ENCODE assay signal across 24 cellular contexts in the genomic region with DNA sequence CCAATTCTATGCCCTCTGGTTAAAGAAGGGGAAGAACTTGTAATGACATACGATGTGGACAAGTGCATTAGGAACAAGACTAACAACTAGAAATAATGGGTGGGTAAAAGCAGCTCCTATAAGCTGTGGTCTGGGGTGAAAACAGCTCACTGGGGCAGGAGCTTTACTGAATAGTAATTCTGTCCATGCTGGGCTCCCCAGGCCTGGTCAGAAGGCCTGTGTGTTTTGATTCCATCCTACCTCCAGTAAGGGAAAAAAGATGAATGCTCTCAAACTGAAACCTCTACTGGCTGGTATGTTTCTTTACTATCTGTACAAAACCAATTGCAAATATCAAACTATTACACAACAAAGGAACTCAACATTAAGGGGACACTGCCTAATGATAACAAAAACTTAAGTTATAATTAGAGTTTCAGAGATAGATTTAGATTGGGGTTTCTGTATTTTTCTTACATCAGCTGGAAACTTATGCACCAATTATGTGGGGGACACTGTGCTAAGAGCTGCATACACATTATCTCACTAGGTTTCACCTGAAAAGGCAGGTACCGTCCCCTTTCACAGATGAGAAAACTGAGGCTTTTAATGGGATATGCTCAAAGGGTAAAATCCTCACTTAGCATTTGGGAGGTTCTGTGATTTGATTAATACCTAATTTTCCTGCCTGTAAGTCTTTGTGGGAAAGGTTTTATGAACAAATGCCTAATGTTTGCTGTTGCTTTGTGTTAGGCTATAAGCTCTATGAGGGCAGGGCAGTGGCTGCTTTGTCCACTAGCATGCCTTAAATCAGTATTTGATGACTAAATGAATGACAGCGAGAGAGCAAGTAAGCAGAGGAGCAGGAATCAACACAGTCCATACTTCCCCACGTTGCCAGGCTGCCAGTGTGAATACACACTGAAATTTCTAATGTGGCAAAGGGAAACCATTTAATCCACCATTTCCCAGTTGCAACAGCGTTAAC. TPM values are rescaled to one million over a fixed set of nuclear protein-coding genes. Genes with fewer than 3 reads are reported as not detected.
DNase-seq lines count a peak whose midpoint lies in the region; ATAC-seq, FAIRE-seq and TF ChIP-seq lines count a peak whose summit lies in the region.
"Had no signal": no experiment of that assay in that cellular context is flagged by ENCODE, and none has a peak within 500 bp of the region (broad histone marks: within the 10 kb centered on the region; RNA-seq: fewer than 3 reads in every experiment).

No MANE protein-coding gene starts in this region.

- no peak overlapping the region for H3K4me2 ChIP-seq in DND-41 (ENCODE audit: insufficient read depth, low read length)

- intact Hi-C loops in Panc1 (cut with micrococcal nuclease; ENCODE audit: unreplicated experiment): no loop called here
- intact Hi-C loops in breast epithelium (cut with DNase I; ENCODE audit: low total_unique reads): loop anchor here (1.0 kb wide), 1 partner anchor 25 kb away; no protein-coding TSS in a partner anchor

- POLR2A ChIA-PET in Panc1 (lab: Charles Lee): interaction anchor here (0.6 kb wide), 1 partner anchor 29 kb away, joined by 3 read pairs; no protein-coding TSS in a partner anchor

- H3K9ac ChIP-seq in DND-41 (ENCODE audit: low read depth, low read length): no peak overlapping the region

- H4K20me1 ChIP-seq in DND-41 (ENCODE audit: insufficient read depth, low read length): no peaks in the 10 kb centered on the region

- ATAC-seq in DND-41 (ENCODE audit: insufficient read depth, low read depth) (no peak), Panc1 (0 out of 2 replicates have a peak, but pooled peaks have one; percentile 38), HG03460 (IDR thresholded peaks at IDR 0.05; ENCODE audit: unreplicated experiment) (no peak)
- ATAC-seq: HCT116; naive thymus-derived CD4-positive, alpha-beta T cell had no signal

- peak overlapping the region; percentile 8; the same call in 1 of the 2 replicates for H2AFZ ChIP-seq in DND-41 (ENCODE audit: low read depth, low read length)

- H3K79me2 ChIP-seq in DND-41 (ENCODE audit: insufficient read depth, low read length): no peaks in the 10 kb centered on the region

- no peak for DNase-seq in DND-41
- DNase-seq in GM19239 (ENCODE audit: insufficient read length, low spot score): no peak
- DNase-seq in Panc1 (ENCODE audit: low read depth, low spot score): no peak
- DNase-seq in breast epithelium (ENCODE audit: low spot score in 2 of 2): no peak
- no peak for DNase-seq in brain microvascular endothelial cell
- no peak for DNase-seq in GOT3 (lab: John Stamatoyannopoulos, UW)
- DNase-seq: activated CD4-positive, alpha-beta T cell treated with anti-CD3 and anti-CD28 coated beads for 48 hours; amygdala; DMS 273 treated with DMSO at 0.1 percent for 48 hours; effector CD4-positive, alpha-beta T cell; esophagus squamous epithelium; GDM1; KBM-7; kidney glomerular epithelial cell; naive thymus-derived CD4-positive, alpha-beta T cell; NCI-H2227 treated with DMSO at 0.1 percent for 48 hours; NCI-H82; stimulated activated CD4-positive, alpha-beta T cell treated with anti-CD3 and anti-CD28 coated beads, Interleukin-1b, Interleukin-23, amount 100 ng/mL, for 48 hours; stimulated activated naive CD4-positive, alpha-beta T cell; trophoblast cell had no signal

- H3K4me1 ChIP-seq in DND-41 (ENCODE audit: insufficient read depth, low read length): no peaks in the 10 kb centered on the region
- H3K4me1 ChIP-seq in Panc1 (ENCODE audit: control insufficient read depth, insufficient read depth, low read length): peaks cover 8% of the 10 kb centered on the region
- no peaks in the 10 kb centered on the region for H3K4me1 ChIP-seq in breast epithelium

- H3K9me3 ChIP-seq in DND-41 (ENCODE audit: insufficient read depth, low read length, severe bottlenecking) (no peaks in the 10 kb centered on the region), Panc1 (ENCODE audit: control insufficient read depth, insufficient read depth, low read depth, low read length) (no peaks in the 10 kb centered on the region), breast epithelium (no peaks in the 10 kb centered on the region)
- H3K9me3 ChIP-seq: esophagus squamous epithelium, SJSA1 had no signal

- no peaks in the 10 kb centered on the region for H3K36me3 ChIP-seq in DND-41 (ENCODE audit: insufficient read depth, low read length)
- H3K36me3 ChIP-seq in Panc1 (ENCODE audit: control insufficient read depth, insufficient read depth, low read length): peaks cover 3% of the 10 kb centered on the region; the same call in 1 of the 2 replicates
- no peaks in the 10 kb centered on the region for H3K36me3 ChIP-seq in breast epithelium
- peaks cover 12% of the 10 kb centered on the region for H3K36me3 ChIP-seq in brain microvascular endothelial cell (replicated peaks)

- peak; percentile 4 for FAIRE-seq in GM19239 (lab: Jason Lieb, UNC)

- H3K27me3 ChIP-seq in DND-41 (ENCODE audit: insufficient read depth, low read length, poor library complexity) (no peaks in the 10 kb centered on the region), Panc1 (ENCODE audit: control insufficient read depth, insufficient read depth, low read length) (no peaks in the 10 kb centered on the region), layer of hippocampus (ENCODE audit: control insufficient read depth, insufficient read depth, low read length) (no peaks in the 10 kb centered on the region), breast epithelium (no peaks in the 10 kb centered on the region), brain microvascular endothelial cell (replicated peaks) (no peaks in the 10 kb centered on the region)
- H3K27me3 ChIP-seq: esophagus squamous epithelium, SJSA1 had no signal

- CTCF ChIA-PET in Panc1 (lab: Charles Lee): no interaction called here

- no peak overlapping the region for H3K27ac ChIP-seq in DND-41 (ENCODE audit: low read length)
- H3K27ac ChIP-seq in Panc1 (ENCODE audit: low read length): no peak overlapping the region
- H3K27ac ChIP-seq in layer of hippocampus (ENCODE audit: low read depth, low read length): peak overlapping the region; percentile 23
- no peak overlapping the region for H3K27ac ChIP-seq in breast epithelium
- no peak overlapping the region for H3K27ac ChIP-seq in brain microvascular endothelial cell
- H3K27ac ChIP-seq: SJSA1 had no signal

- TF ChIP-seq CTCF in DND-41 (IDR thresholded peaks at IDR 0.05; ENCODE audit: borderline replicate concordance, extremely low read depth, low read length, poor library complexity, severe bottlenecking): no peak
- no peak for TF ChIP-seq CTCF in Panc1 (IDR thresholded peaks at IDR 0.05)
- no peak for TF ChIP-seq CTCF in breast epithelium (IDR thresholded peaks at IDR 0.05)
- TF ChIP-seq CTCF in brain microvascular endothelial cell (IDR thresholded peaks at IDR 0.05; ENCODE audit: low read depth, low read length, missing control alignments): no peak

- in situ Hi-C loops in Panc1 (cut with HindIII; ENCODE audit: low pct_unique_long_range_greater_than_20kb, low sequenced_read_pairs): no loop called here
- in situ Hi-C loops in brain microvascular endothelial cell (cut with HindIII; ENCODE audit: low pct_ligation_motif_present, low sequenced_read_pairs): no loop called here

- BruUV-seq in Panc1 (replicated peaks; lab: Mats Ljungman, UMichigan): no TSS peak

- no peak for TF ChIP-seq POLR2A in breast epithelium (IDR thresholded peaks at IDR 0.05)

- H3K4me3 ChIP-seq in DND-41 (ENCODE audit: low read depth in 1 of 2, low read length in 2 of 2): no peak overlapping the region
- H3K4me3 ChIP-seq in Panc1 (ENCODE audit: low read depth in 2 of 2, low read length in 2 of 2): no peak overlapping the region
- no peak overlapping the region for H3K4me3 ChIP-seq in breast epithelium
- H3K4me3 ChIP-seq in brain microvascular endothelial cell (ENCODE audit: low read depth, low read length): no peak overlapping the region
- H3K4me3 ChIP-seq: esophagus squamous epithelium, SJSA1 had no signal

RNA-seq across cellular contexts. Expression of a gene that starts 53.6 kb away (rescaled TPM):
- total RNA-seq in Panc1 (2021; ENCODE audit: unreplicated experiment) (68.5 TPM), breast epithelium (100 to 1,000 TPM in 2 of 3 donors, 10 to 100 TPM in 1; 95.7 to 211 (median 168) TPM)
- 69.8 TPM for polyA plus RNA-seq in Panc1 (2012; ENCODE audit: insufficient read length)
